ENCODE assay signal across 1 cellular context in genomic region chr12:2890388-2891239, GRCh38.
A peak's percentile ranks its signal among the peaks of the same experiment; 100 is the strongest.
TF ChIP-seq lines count a peak whose summit lies in the region.

TULP3 (plus strand) TSS chr12:2890891; CDS start chr12:2890948, 57 bp downstream.

TF ChIP-seq in HepG2, 621 proteins besides CTCF, POLR2A, EP300 and RAD21 (continued from another document and continues in another):
- TF ChIP-seq ZNF687 (CRISPR knock-in tag; IDR thresholded peaks at IDR 0.05): peak; percentile 100
- no peak for TF ChIP-seq NCOR1 (IDR thresholded peaks at IDR 0.05; ENCODE audit: borderline replicate concordance, low read length)
- TF ChIP-seq MYPOP (CRISPR knock-in tag; IDR thresholded peaks at IDR 0.05): no peak
- TF ChIP-seq HMGXB4 (CRISPR knock-in tag; IDR thresholded peaks at IDR 0.05; ENCODE audit: borderline replicate concordance in 1 of 2, low read depth in 1 of 2): peak; percentile 60 to 87
- TF ChIP-seq ZNF788 (CRISPR knock-in tag; IDR thresholded peaks at IDR 0.05; ENCODE audit: borderline replicate concordance): peak; percentile 38; the same call in 1 of the 2 replicates
- TF ChIP-seq AGO2 (optimal IDR thresholded peaks at IDR 0.05; ENCODE audit: low read depth, low read length): peak; percentile 90
- no peak for TF ChIP-seq FOXO4 (CRISPR knock-in tag; conservative IDR thresholded peaks at IDR 0.05)
- TF ChIP-seq ZNF556 (CRISPR knock-in tag; IDR thresholded peaks at IDR 0.05; ENCODE audit: borderline replicate concordance): peak; percentile 75; the same call in 1 of the 2 replicates
- no peak for TF ChIP-seq RNF219 (CRISPR knock-in tag; IDR thresholded peaks at IDR 0.05)
- no peak for TF ChIP-seq DDIT3 (CRISPR knock-in tag; IDR thresholded peaks at IDR 0.05)
- TF ChIP-seq ZNF260 (CRISPR knock-in tag; IDR thresholded peaks at IDR 0.05; ENCODE audit: borderline replicate concordance, low read depth): no peak
- no peak for TF ChIP-seq ZNF713 (CRISPR knock-in tag; IDR thresholded peaks at IDR 0.05)
- TF ChIP-seq CEBPG (CRISPR knock-in tag; IDR thresholded peaks at IDR 0.05): peak; percentile 34; the same call in 1 of the 2 replicates
- TF ChIP-seq SCMH1 (CRISPR knock-in tag; IDR thresholded peaks at IDR 0.05; ENCODE audit: borderline replicate concordance): no peak
- 0 out of 2 replicates have a peak, but pooled peaks have one; percentile 26 for TF ChIP-seq SNAI1 (CRISPR knock-in tag; IDR thresholded peaks at IDR 0.05; ENCODE audit: borderline replicate concordance)
- peak; percentile 96 for TF ChIP-seq ZNF761 (CRISPR knock-in tag; conservative IDR thresholded peaks at IDR 0.05)
- no peak for TF ChIP-seq ZBTB3 (CRISPR knock-in tag; IDR thresholded peaks at IDR 0.05; ENCODE audit: borderline replicate concordance, low read depth)
- TF ChIP-seq ZNF703 (CRISPR knock-in tag; IDR thresholded peaks at IDR 0.05; ENCODE audit: borderline replicate concordance): no peak
- TF ChIP-seq HIC2 (CRISPR knock-in tag; IDR thresholded peaks at IDR 0.05; ENCODE audit: low read depth): no peak
- TF ChIP-seq ZNF704 (CRISPR knock-in tag; IDR thresholded peaks at IDR 0.05; ENCODE audit: borderline replicate concordance): peak; percentile 83
- TF ChIP-seq ZNF264 (CRISPR knock-in tag; IDR thresholded peaks at IDR 0.05): peak; percentile 61
- TF ChIP-seq NFKBIZ (CRISPR knock-in tag; IDR thresholded peaks at IDR 0.05): 0 out of 2 replicates have a peak, but pooled peaks have one; percentile 25
- TF ChIP-seq ZNF468 (CRISPR knock-in tag; IDR thresholded peaks at IDR 0.05): no peak
- 0 out of 2 replicates have a peak, but pooled peaks have one; percentile 70 for TF ChIP-seq RNF2 (conservative IDR thresholded peaks at IDR 0.05; ENCODE audit: low read depth)
- peak; percentile 93; the same call in 1 of the 2 replicates for TF ChIP-seq ZIK1 (CRISPR knock-in tag; IDR thresholded peaks at IDR 0.05; ENCODE audit: borderline replicate concordance, low read depth)
- TF ChIP-seq HNRNPH1 (optimal IDR thresholded peaks at IDR 0.05; ENCODE audit: low read depth, low read length): no peak
- TF ChIP-seq SETDB1 (CRISPR knock-in tag; IDR thresholded peaks at IDR 0.05; ENCODE audit: borderline replicate concordance): no peak
- no peak for TF ChIP-seq KDM4B (CRISPR knock-in tag; IDR thresholded peaks at IDR 0.05)
- no peak for TF ChIP-seq BRCA1 (CRISPR knock-in tag; IDR thresholded peaks at IDR 0.05)
- TF ChIP-seq MXD1 (CRISPR knock-in tag; IDR thresholded peaks at IDR 0.05): peak; percentile 83
- no peak for TF ChIP-seq ZFP1 (CRISPR knock-in tag; IDR thresholded peaks at IDR 0.05)
- peak; percentile 99 for TF ChIP-seq ZNF790 (CRISPR knock-in tag; IDR thresholded peaks at IDR 0.05; ENCODE audit: borderline replicate concordance)
- peak; percentile 46; the same call in 1 of the 2 replicates for TF ChIP-seq ZNF747 (CRISPR knock-in tag; IDR thresholded peaks at IDR 0.05; ENCODE audit: borderline replicate concordance)
- no peak for TF ChIP-seq EHMT2 (IDR thresholded peaks at IDR 0.05; ENCODE audit: borderline replicate concordance, low read depth, low read length)
- no peak for TF ChIP-seq ZC3H4 (CRISPR knock-in tag; IDR thresholded peaks at IDR 0.05; ENCODE audit: borderline replicate concordance)
- TF ChIP-seq ZNF138 (CRISPR knock-in tag; IDR thresholded peaks at IDR 0.05; ENCODE audit: low read depth): no peak
- TF ChIP-seq MLLT10 (CRISPR knock-in tag; IDR thresholded peaks at IDR 0.05): no peak
- no peak; the same call in 1 of the 2 replicates for TF ChIP-seq ZBED4 (CRISPR knock-in tag; IDR thresholded peaks at IDR 0.05; ENCODE audit: borderline replicate concordance)
- no peak for TF ChIP-seq HMG20B (CRISPR knock-in tag; conservative IDR thresholded peaks at IDR 0.05)
- 0 out of 2 replicates have a peak, but pooled peaks have one; percentile 3 for TF ChIP-seq HNF4A (CRISPR knock-in tag; IDR thresholded peaks at IDR 0.05)
- no peak for TF ChIP-seq ZNF562 (CRISPR knock-in tag; IDR thresholded peaks at IDR 0.05; ENCODE audit: borderline replicate concordance)
